8 cellular contexts compared by ENCODE assay signal in the genomic region with DNA sequence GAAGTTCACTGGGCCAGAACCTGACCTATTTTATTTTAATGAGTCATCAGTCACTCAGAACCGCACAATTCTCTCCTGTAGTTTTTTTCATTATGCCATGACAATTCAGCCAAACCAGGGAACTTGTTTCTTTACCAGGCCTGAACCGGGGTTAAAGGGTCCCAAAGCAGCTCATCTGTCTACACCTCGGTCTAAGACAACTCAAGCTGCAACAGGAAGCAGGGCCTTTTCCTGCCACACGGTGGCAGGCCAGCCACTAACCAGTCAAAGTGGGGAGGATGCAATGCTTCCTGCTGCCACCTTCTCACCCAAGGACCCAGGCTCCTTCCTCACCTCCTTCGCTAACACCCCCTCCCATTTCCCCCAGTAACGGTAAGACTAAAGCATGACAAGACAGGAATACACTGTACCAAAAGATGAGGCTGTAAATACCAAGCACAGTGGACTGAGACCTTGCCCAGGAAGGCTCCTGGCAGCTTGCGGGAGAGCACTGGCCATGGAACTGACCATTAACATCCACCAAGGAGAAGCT. TPM values are rescaled to one million over a fixed set of nuclear protein-coding genes. Genes with fewer than 3 reads are reported as not detected.
DNase-seq lines count a peak whose midpoint lies in the region; ATAC-seq, FAIRE-seq and TF ChIP-seq lines count a peak whose summit lies in the region.

No MANE protein-coding gene starts in this region.

- H3K36me3 Mint-ChIP-seq in astrocyte (ENCODE audit: low read depth, unreplicated experiment) (no peaks in the 10 kb centered on the region), immature natural killer cell (no peaks in the 10 kb centered on the region)

- no peaks in the 10 kb centered on the region for H3K27me3 ChIP-seq in BLaER1 treated with 17β-estradiol and CSF1 and Interleukin-3, amounts not matched to agents 10 nM and 100 nM
- peaks cover 9% of the 10 kb centered on the region for H3K27me3 ChIP-seq in astrocyte (ENCODE audit: insufficient read depth, low read length)

- H4K20me1 ChIP-seq in BLaER1 treated with 17β-estradiol and CSF1 and Interleukin-3, amounts not matched to agents 10 nM and 100 nM = no peaks in the 10 kb centered on the region
- no peaks in the 10 kb centered on the region for H4K20me1 ChIP-seq in astrocyte (ENCODE audit: insufficient read depth, low read length)

- H3K4me1 ChIP-seq in BLaER1 treated with 17β-estradiol and CSF1 and Interleukin-3, amounts not matched to agents 10 nM and 100 nM = peaks cover 15 to 34% (median 22%) of the 10 kb centered on the region in 10 experiments
- H3K4me1 ChIP-seq in astrocyte (ENCODE audit: insufficient read depth, low read length) = peaks cover 8% of the 10 kb centered on the region

- peak overlapping the region; percentile 70 for H2AFZ ChIP-seq in astrocyte (ENCODE audit: low read depth, low read length)

- no peaks in the 10 kb centered on the region for H3K79me2 ChIP-seq in astrocyte (ENCODE audit: insufficient read depth, low read length)

- H3K27ac ChIP-seq in BLaER1 treated with 17β-estradiol and CSF1 and Interleukin-3, amounts not matched to agents 10 nM and 100 nM = peak overlapping the region in 6 of 11 experiments; percentile 3 to 44 (median 9); a peak in 7 of 22 replicates
- no peak overlapping the region for H3K27ac ChIP-seq in astrocyte (ENCODE audit: low read depth, low read length)

- no peaks in the 10 kb centered on the region for H3K36me3 ChIP-seq in BLaER1 treated with 17β-estradiol and CSF1 and Interleukin-3, amounts not matched to agents 10 nM and 100 nM
- no peaks in the 10 kb centered on the region for H3K36me3 ChIP-seq in astrocyte (ENCODE audit: insufficient read depth, low read length)

- FAIRE-seq in astrocyte (lab: Jason Lieb, UNC) = no peak

- H3K27ac Mint-ChIP-seq in astrocyte (ENCODE audit: unreplicated experiment) (no peak overlapping the region), immature natural killer cell (no peak overlapping the region)

- H3K9ac ChIP-seq in BLaER1 treated with 17β-estradiol and CSF1 and Interleukin-3, amounts not matched to agents 10 nM and 100 nM = no peak overlapping the region
- no peak overlapping the region for H3K9ac ChIP-seq in astrocyte (ENCODE audit: low read length)

- H3K4me3 Mint-ChIP-seq in astrocyte (ENCODE audit: unreplicated experiment) (no peak overlapping the region), immature natural killer cell (no peak overlapping the region)

- ATAC-seq in GM19324 (IDR thresholded peaks at IDR 0.05; ENCODE audit: low FRiP score, unreplicated experiment) = peak; percentile 83
- ATAC-seq in GM21576 (IDR thresholded peaks at IDR 0.05; ENCODE audit: unreplicated experiment) = no peak

- peak; percentile 77 for TF ChIP-seq CTCF in astrocyte (IDR thresholded peaks at IDR 0.05; ENCODE audit: insufficient read depth, low read depth, low read length)

- peaks cover 2% of the 10 kb centered on the region for H3K4me1 Mint-ChIP-seq in astrocyte (ENCODE audit: low read depth, unreplicated experiment)
- H3K4me1 Mint-ChIP-seq in immature natural killer cell = peaks cover under 1 to 2% of the 10 kb centered on the region in 2 donors

- peak overlapping the region in 9 of 11 experiments; percentile 30 to 66 (median 52); a peak in 18 of 22 replicates for H3K4me2 ChIP-seq in BLaER1 treated with 17β-estradiol and CSF1 and Interleukin-3, amounts not matched to agents 10 nM and 100 nM
- no peak overlapping the region for H3K4me2 ChIP-seq in astrocyte (ENCODE audit: low read length)

- peak; percentile 23 for DNase-seq in HS-5 (ENCODE audit: low read depth)
- DNase-seq in T-helper 2 cell = peak in 4 of 5 experiments; percentile 38 to 73 (median 55)
- peak; percentile 50 for DNase-seq in astrocyte (ENCODE audit: low read depth)
- peak; percentile 71 to 73 (median 73) for DNase-seq in immature natural killer cell
- peak; percentile 61 for DNase-seq in stimulated activated CD4-positive, alpha-beta T cell treated with anti-CD3 and anti-CD28 coated beads, Interleukin-1b, Interleukin-23, amount 100 ng/mL, for 48 hours

- H3K9me3 Mint-ChIP-seq in astrocyte (ENCODE audit: unreplicated experiment) (peaks cover 7% of the 10 kb centered on the region), immature natural killer cell (no peaks in the 10 kb centered on the region)

- peaks cover 16% of the 10 kb centered on the region for H3K27me3 Mint-ChIP-seq in astrocyte (ENCODE audit: low read depth, unreplicated experiment)
- H3K27me3 Mint-ChIP-seq in immature natural killer cell (ENCODE audit: low read depth in 3 of 3) = peaks cover 0 to 4% (median 2%) of the 10 kb centered on the region in 3 donors

- H3K9me3 ChIP-seq in BLaER1 treated with 17β-estradiol and CSF1 and Interleukin-3, amounts not matched to agents 10 nM and 100 nM (replicated peaks in 1 of 11) = no peaks in the 10 kb centered on the region
- H3K9me3 ChIP-seq in astrocyte (ENCODE audit: insufficient read depth, low read depth, low read length) = no peaks in the 10 kb centered on the region

- no peak overlapping the region for H3K4me3 ChIP-seq in BLaER1 treated with 17β-estradiol and CSF1 and Interleukin-3, amounts not matched to agents 10 nM and 100 nM
- H3K4me3 ChIP-seq in astrocyte (ENCODE audit: insufficient read depth, low read depth, low read length) = no peak overlapping the region

RNA-seq across cellular contexts. Expression of gene ACKR3, which starts 56.7 kb away (rescaled TPM):
- 72.7 and 88.3 TPM in 2 replicates for total RNA-seq in astrocyte
- polyA plus RNA-seq in immature natural killer cell = 1 to 10 TPM; 3.1 to 7.8 (median 5.9) TPM

Comparison
In these comparisons a context has a peak if more than half of its experiments do, and no peak if none do; other contexts are left out.
1. DNase-seq: peak in every context shown above with its lines; median percentile 73 in immature natural killer cell; 61 in stimulated activated CD4-positive, alpha-beta T cell treated with anti-CD3 and anti-CD28 coated beads, Interleukin-1b, Interleukin-23, amount 100 ng/mL, for 48 hours; 55 in T-helper 2 cell; 50 in astrocyte; 23 in HS-5.